1 cellular context compared by ENCODE assay signal in the genomic region with DNA sequence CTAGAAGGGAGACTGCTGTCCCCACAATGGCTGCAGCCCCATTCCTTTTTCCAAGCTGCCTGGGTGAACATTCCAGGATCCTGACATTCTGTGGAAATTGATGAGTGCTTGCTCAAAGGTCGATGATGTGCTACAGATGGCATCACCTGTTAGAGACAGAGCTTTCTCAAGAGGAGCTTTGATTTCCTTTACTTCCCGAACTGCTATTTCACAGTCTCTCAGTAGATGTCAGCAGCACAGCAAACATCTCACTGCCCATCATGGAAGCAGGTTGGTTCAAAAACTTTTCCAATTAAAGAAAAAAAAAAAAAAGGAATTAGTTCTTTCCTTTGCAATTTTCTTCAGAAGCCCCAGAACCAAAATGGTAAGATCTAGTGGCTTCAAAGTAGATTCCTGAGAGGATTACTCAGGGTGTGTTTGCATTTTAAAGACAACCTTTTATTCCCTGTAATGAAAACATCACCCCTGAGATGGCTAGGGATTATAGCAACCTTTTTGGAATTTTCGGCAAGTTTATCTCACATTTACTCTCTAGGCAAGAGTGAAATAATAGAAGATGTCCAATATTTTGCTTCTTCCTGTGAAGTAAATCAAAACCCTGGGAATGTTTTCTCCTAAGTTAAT.
TF ChIP-seq lines count a peak whose summit lies in the region.

No MANE protein-coding gene starts in this region.

TF ChIP-seq in H1, 55 proteins besides CTCF, POLR2A, EP300 and RAD21:
- TF ChIP-seq TBP (IDR thresholded peaks at IDR 0.05; ENCODE audit: low read depth, low read length) (no peak), SRF (IDR thresholded peaks at IDR 0.05; ENCODE audit: low read depth, low read length) (no peak)
- TF ChIP-seq, protein P1, sequence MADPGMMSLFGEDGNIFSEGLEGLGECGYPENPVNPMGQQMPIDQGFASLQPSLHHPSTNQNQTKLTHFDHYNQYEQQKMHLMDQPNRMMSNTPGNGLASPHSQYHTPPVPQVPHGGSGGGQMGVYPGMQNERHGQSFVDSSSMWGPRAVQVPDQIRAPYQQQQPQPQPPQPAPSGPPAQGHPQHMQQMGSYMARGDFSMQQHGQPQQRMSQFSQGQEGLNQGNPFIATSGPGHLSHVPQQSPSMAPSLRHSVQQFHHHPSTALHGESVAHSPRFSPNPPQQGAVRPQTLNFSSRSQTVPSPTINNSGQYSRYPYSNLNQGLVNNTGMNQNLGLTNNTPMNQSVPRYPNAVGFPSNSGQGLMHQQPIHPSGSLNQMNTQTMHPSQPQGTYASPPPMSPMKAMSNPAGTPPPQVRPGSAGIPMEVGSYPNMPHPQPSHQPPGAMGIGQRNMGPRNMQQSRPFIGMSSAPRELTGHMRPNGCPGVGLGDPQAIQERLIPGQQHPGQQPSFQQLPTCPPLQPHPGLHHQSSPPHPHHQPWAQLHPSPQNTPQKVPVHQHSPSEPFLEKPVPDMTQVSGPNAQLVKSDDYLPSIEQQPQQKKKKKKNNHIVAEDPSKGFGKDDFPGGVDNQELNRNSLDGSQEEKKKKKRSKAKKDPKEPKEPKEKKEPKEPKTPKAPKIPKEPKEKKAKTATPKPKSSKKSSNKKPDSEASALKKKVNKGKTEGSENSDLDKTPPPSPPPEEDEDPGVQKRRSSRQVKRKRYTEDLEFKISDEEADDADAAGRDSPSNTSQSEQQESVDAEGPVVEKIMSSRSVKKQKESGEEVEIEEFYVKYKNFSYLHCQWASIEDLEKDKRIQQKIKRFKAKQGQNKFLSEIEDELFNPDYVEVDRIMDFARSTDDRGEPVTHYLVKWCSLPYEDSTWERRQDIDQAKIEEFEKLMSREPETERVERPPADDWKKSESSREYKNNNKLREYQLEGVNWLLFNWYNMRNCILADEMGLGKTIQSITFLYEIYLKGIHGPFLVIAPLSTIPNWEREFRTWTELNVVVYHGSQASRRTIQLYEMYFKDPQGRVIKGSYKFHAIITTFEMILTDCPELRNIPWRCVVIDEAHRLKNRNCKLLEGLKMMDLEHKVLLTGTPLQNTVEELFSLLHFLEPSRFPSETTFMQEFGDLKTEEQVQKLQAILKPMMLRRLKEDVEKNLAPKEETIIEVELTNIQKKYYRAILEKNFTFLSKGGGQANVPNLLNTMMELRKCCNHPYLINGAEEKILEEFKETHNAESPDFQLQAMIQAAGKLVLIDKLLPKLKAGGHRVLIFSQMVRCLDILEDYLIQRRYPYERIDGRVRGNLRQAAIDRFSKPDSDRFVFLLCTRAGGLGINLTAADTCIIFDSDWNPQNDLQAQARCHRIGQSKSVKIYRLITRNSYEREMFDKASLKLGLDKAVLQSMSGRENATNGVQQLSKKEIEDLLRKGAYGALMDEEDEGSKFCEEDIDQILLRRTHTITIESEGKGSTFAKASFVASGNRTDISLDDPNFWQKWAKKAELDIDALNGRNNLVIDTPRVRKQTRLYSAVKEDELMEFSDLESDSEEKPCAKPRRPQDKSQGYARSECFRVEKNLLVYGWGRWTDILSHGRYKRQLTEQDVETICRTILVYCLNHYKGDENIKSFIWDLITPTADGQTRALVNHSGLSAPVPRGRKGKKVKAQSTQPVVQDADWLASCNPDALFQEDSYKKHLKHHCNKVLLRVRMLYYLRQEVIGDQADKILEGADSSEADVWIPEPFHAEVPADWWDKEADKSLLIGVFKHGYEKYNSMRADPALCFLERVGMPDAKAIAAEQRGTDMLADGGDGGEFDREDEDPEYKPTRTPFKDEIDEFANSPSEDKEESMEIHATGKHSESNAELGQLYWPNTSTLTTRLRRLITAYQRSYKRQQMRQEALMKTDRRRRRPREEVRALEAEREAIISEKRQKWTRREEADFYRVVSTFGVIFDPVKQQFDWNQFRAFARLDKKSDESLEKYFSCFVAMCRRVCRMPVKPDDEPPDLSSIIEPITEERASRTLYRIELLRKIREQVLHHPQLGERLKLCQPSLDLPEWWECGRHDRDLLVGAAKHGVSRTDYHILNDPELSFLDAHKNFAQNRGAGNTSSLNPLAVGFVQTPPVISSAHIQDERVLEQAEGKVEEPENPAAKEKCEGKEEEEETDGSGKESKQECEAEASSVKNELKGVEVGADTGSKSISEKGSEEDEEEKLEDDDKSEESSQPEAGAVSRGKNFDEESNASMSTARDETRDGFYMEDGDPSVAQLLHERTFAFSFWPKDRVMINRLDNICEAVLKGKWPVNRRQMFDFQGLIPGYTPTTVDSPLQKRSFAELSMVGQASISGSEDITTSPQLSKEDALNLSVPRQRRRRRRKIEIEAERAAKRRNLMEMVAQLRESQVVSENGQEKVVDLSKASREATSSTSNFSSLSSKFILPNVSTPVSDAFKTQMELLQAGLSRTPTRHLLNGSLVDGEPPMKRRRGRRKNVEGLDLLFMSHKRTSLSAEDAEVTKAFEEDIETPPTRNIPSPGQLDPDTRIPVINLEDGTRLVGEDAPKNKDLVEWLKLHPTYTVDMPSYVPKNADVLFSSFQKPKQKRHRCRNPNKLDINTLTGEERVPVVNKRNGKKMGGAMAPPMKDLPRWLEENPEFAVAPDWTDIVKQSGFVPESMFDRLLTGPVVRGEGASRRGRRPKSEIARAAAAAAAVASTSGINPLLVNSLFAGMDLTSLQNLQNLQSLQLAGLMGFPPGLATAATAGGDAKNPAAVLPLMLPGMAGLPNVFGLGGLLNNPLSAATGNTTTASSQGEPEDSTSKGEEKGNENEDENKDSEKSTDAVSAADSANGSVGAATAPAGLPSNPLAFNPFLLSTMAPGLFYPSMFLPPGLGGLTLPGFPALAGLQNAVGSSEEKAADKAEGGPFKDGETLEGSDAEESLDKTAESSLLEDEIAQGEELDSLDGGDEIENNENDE (IDR thresholded peaks at IDR 0.05; ENCODE audit: insufficient replicate concordance, low read length) = peak; percentile 84
- TF ChIP-seq, protein P2, sequence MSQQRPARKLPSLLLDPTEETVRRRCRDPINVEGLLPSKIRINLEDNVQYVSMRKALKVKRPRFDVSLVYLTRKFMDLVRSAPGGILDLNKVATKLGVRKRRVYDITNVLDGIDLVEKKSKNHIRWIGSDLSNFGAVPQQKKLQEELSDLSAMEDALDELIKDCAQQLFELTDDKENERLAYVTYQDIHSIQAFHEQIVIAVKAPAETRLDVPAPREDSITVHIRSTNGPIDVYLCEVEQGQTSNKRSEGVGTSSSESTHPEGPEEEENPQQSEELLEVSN (IDR thresholded peaks at IDR 0.05) = no peak
